15 cellular contexts compared by ENCODE assay signal in the genomic region with DNA sequence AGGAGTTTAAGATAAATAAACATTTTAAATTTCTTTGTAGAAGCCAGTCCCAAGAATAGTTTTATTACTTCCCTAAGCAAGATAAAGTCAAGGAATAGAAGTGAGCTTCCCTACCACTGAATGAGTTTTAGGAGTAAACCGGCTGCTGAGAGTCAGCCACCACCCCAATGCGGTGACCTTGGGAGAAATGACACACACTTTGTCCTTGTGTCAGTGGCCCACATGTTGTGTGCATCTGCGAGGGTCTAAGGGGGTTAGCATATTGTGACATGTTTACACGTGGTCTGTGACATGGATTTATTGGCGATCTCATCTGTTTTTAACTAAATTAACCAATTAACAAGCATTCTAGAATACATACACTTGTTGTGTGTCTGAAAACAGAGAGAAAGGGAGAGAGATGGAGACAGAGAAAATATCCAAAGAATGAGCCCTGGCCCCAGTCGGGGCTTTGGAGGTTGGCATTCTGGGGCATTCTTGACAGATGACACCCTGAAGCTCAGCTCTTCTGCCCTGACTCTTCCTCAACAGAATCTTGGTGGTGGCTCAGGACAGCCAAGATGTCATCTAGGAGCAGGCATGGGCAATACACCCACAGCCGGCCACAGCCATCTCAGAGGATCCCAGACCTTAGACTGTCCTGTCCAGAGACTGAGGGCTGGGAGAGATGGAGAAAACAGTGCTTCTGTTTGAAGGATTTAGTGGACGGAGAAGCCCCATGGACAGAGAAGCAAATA. TPM values are rescaled to one million over a fixed set of nuclear protein-coding genes. Genes with fewer than 3 reads are reported as not detected.
DNase-seq lines count a peak whose midpoint lies in the region; ATAC-seq and TF ChIP-seq lines count a peak whose summit lies in the region.
"Had no signal": no experiment of that assay in that cellular context is flagged by ENCODE, and none has a peak within 500 bp of the region (broad histone marks: within the 10 kb centered on the region; RNA-seq: fewer than 3 reads in every experiment).

No MANE protein-coding gene starts in this region.

- H3K27ac ChIP-seq in esophagus muscularis mucosa (replicated peaks in 1 of 4) (no peak overlapping the region), suprapubic skin (no peak overlapping the region)
- H3K27ac ChIP-seq: breast epithelium, parathyroid adenoma had no signal

- TF ChIP-seq POLR2A in esophagus muscularis mucosa (IDR thresholded peaks at IDR 0.05; ENCODE audit: low read depth), result no peak
- TF ChIP-seq POLR2A in suprapubic skin (IDR thresholded peaks at IDR 0.05), result no peak

- H3K4me3 ChIP-seq in esophagus muscularis mucosa, result no peak overlapping the region
- H3K4me3 ChIP-seq in suprapubic skin, result no peak overlapping the region
- H3K4me3 ChIP-seq: breast epithelium, smooth muscle cell had no signal

- H3K9me3 Mint-ChIP-seq in activated CD8-positive, alpha-beta T cell treated with anti-CD3 and anti-CD28 coated beads for 36 hours, result no peaks in the 10 kb centered on the region
- H3K9me3 Mint-ChIP-seq: endodermal cell had no signal

- H3K27me3 ChIP-seq in esophagus muscularis mucosa (peaks cover 0 to 5% (median 0%) of the 10 kb centered on the region in 4 donors), suprapubic skin (no peaks in the 10 kb centered on the region)
- H3K27me3 ChIP-seq: breast epithelium had no signal

- no peaks in the 10 kb centered on the region for H3K9me3 ChIP-seq in esophagus muscularis mucosa
- H3K9me3 ChIP-seq in suprapubic skin, result no peaks in the 10 kb centered on the region
- H3K9me3 ChIP-seq: breast epithelium had no signal

- H3K27ac Mint-ChIP-seq in activated CD8-positive, alpha-beta T cell treated with anti-CD3 and anti-CD28 coated beads for 36 hours, result peak overlapping the region; percentile 92
- H3K27ac Mint-ChIP-seq: endodermal cell had no signal

- 79% methylated on average over 8 of the region's 8 CpGs for WGBS in esophagus muscularis mucosa
- 68% methylated on average over 8 of the region's 8 CpGs for WGBS in suprapubic skin

- H3K4me1 Mint-ChIP-seq in activated CD8-positive, alpha-beta T cell treated with anti-CD3 and anti-CD28 coated beads for 36 hours (ENCODE audit: low read depth), result peaks cover 91% of the 10 kb centered on the region
- H3K4me1 Mint-ChIP-seq: endodermal cell had no signal

- DNase-seq in stimulated activated CD4-positive, alpha-beta T cell treated with anti-CD3 and anti-CD28 coated beads, Interleukin-1b, Interleukin-23, amount 100 ng/mL, for 48 hours, result peak; percentile 30
- no peak for DNase-seq in stimulated activated CD4-positive, alpha-beta T cell treated with anti-CD3 and anti-CD28 coated beads, Interleukin-4, amount 100 ng/mL, for 1 hour
- peak; percentile 65 for DNase-seq in activated CD8-positive, alpha-beta T cell treated with anti-CD3 and anti-CD28 coated beads for 36 hours
- DNase-seq in esophagus muscularis mucosa (ENCODE audit: extremely low spot score) (peak; percentile 80), ureter (ENCODE audit: low spot score) (peak; percentile 29), suprapubic skin (ENCODE audit: low spot score in 2 of 2) (no peak)
- DNase-seq: activated CD4-positive, CD25-positive, alpha-beta regulatory T cell; DMS53; endodermal cell; IMR-90 had no signal

- H3K4me1 ChIP-seq in esophagus muscularis mucosa, result no peaks in the 10 kb centered on the region
- peaks cover 20% of the 10 kb centered on the region for H3K4me1 ChIP-seq in suprapubic skin
- H3K4me1 ChIP-seq: breast epithelium, parathyroid adenoma had no signal

- peak overlapping the region; percentile 52 for H3K4me3 Mint-ChIP-seq in activated CD8-positive, alpha-beta T cell treated with anti-CD3 and anti-CD28 coated beads for 36 hours
- H3K4me3 Mint-ChIP-seq: endodermal cell had no signal

- TF ChIP-seq EP300 in esophagus muscularis mucosa (IDR thresholded peaks at IDR 0.05) (no peak), suprapubic skin (IDR thresholded peaks at IDR 0.05) (no peak)

- TF ChIP-seq CTCF in activated CD8-positive, alpha-beta T cell treated with anti-CD3 and anti-CD28 coated beads for 36 hours (IDR thresholded peaks at IDR 0.05), result no peak
- TF ChIP-seq CTCF in esophagus muscularis mucosa (IDR thresholded peaks at IDR 0.05) (no peak), suprapubic skin (IDR thresholded peaks at IDR 0.05) (no peak)

- POLR2A ChIA-PET in activated CD8-positive, alpha-beta T cell treated with anti-CD3 and anti-CD28 coated beads for 36 hours (lab: Charles Lee), result interaction anchor here (0.8 to 5.8 kb wide), 13 partner anchors 12 to 232 kb away, joined by 3 to 155 read pairs (median 4); partner anchors contain the start of gene IL10RA

- intact Hi-C loops in activated CD8-positive, alpha-beta T cell treated with anti-CD3 and anti-CD28 coated beads for 36 hours (cut with micrococcal nuclease), result loop anchor here (1.0 kb wide), 2 partner anchors 44 to 61 kb away; partner anchors contain the start of gene IL10RA
- intact Hi-C loops in esophagus muscularis mucosa (cut with DNase I), result no loop called here

- CTCF ChIA-PET in activated CD8-positive, alpha-beta T cell treated with anti-CD3 and anti-CD28 coated beads for 36 hours (lab: Charles Lee), result interaction anchor here (1.1 to 3.6 kb wide), 8 partner anchors 45 to 239 kb away, joined by 3 to 24 read pairs (median 6); no protein-coding TSS in a partner anchor

- peak; percentile 24 for ATAC-seq in activated CD8-positive, alpha-beta T cell treated with anti-CD3 and anti-CD28 coated beads for 36 hours
- ATAC-seq in GM18511 (IDR thresholded peaks at IDR 0.05; ENCODE audit: unreplicated experiment), result no peak

- H3K36me3 ChIP-seq in esophagus muscularis mucosa (no peaks in the 10 kb centered on the region), suprapubic skin (no peaks in the 10 kb centered on the region)
- H3K36me3 ChIP-seq: breast epithelium had no signal

- no peaks in the 10 kb centered on the region for H3K36me3 Mint-ChIP-seq in activated CD8-positive, alpha-beta T cell treated with anti-CD3 and anti-CD28 coated beads for 36 hours (ENCODE audit: low read depth)

- H3K27me3 Mint-ChIP-seq in activated CD8-positive, alpha-beta T cell treated with anti-CD3 and anti-CD28 coated beads for 36 hours, result no peaks in the 10 kb centered on the region

RNA-seq across cellular contexts. Expression of gene TMPRSS4, which starts 29.7 kb away (rescaled TPM):
- total RNA-seq in activated CD8-positive, alpha-beta T cell treated with anti-CD3 and anti-CD28 coated beads for 36 hours, result not detected
- under 1 TPM in 3 of 4 donors, not detected in 1; 0.17 to 0.33 (median 0.26) TPM for total RNA-seq in esophagus muscularis mucosa
- 224 TPM for total RNA-seq in ureter
- total RNA-seq in suprapubic skin, result 10 to 100 TPM in 1 of 4 donors, 1 to 10 TPM in 3; 1.6 to 17.0 (median 2.4) TPM
- total RNA-seq: endodermal cell, IMR-90 had no signal

RNA-seq across cellular contexts. Expression of gene SMIM35, which starts 39.6 kb away (rescaled TPM):
- under 1 TPM; 0.27 to 0.32 TPM for total RNA-seq in activated CD8-positive, alpha-beta T cell treated with anti-CD3 and anti-CD28 coated beads for 36 hours
- not detected for total RNA-seq in esophagus muscularis mucosa
- total RNA-seq in ureter, result 0.13 TPM
- not detected for total RNA-seq in suprapubic skin
- total RNA-seq: breast epithelium, endodermal cell, IMR-90, smooth muscle cell, temporal lobe had no signal

Comparison
In these comparisons a context has a peak if more than half of its experiments do, and no peak if none do; other contexts are left out.
1. DNase-seq: peak in stimulated activated CD4-positive, alpha-beta T cell treated with anti-CD3 and anti-CD28 coated beads, Interleukin-1b, Interleukin-23, amount 100 ng/mL, for 48 hours (single experiment), activated CD8-positive, alpha-beta T cell treated with anti-CD3 and anti-CD28 coated beads for 36 hours (single experiment), esophagus muscularis mucosa (single experiment) and ureter (single experiment); none in stimulated activated CD4-positive, alpha-beta T cell treated with anti-CD3 and anti-CD28 coated beads, Interleukin-4, amount 100 ng/mL, for 1 hour (single experiment) and suprapubic skin (0 of 2).
2. RNA of gene TMPRSS4, which starts 29.7 kb away (total RNA-seq): 224 TPM in ureter (single experiment); 1.6 to 17.0 TPM in suprapubic skin, 0.17 to 0.33 TPM in esophagus muscularis mucosa and not detected in activated CD8-positive, alpha-beta T cell treated with anti-CD3 and anti-CD28 coated beads for 36 hours; every median in the first group is over 10 times any median in the second.